In genomic region chr17:6843241-6843890, GRCh38 we compare ENCODE assay signal across 8 cellular contexts. TPM values are rescaled to one million over a fixed set of nuclear protein-coding genes. Genes with fewer than 3 reads are reported as not detected.
DNase-seq lines count a peak whose midpoint lies in the region; ATAC-seq and TF ChIP-seq lines count a peak whose summit lies in the region.

No MANE protein-coding gene starts in this region.

- DNase-seq in AG04449 (ENCODE audit: low read depth, low spot score), result no peak
- peak; percentile 45 for DNase-seq in GM13976 (ENCODE audit: low spot score)
- DNase-seq in NCI-H82 (lab: John Stamatoyannopoulos, UW), result peak; percentile 77
- no peak for DNase-seq in effector memory CD8-positive, alpha-beta T cell
- DNase-seq in myocyte (ENCODE audit: low read depth), result peak; percentile 62
- DNase-seq in activated naive CD8-positive, alpha-beta T cell treated with anti-CD3 and anti-CD28 coated beads, Interleukin-2, amount 50 U/mL, for 24 hours, result no peak
- DNase-seq in T-helper 2 cell treated with Interferon-gamma antibody and Interleukin-4, amounts not matched to agents 5 μg/mL and 100 μg/mL, for 36 hours (ENCODE audit: low spot score), result no peak

- H3K9me3 Mint-ChIP-seq in effector memory CD8-positive, alpha-beta T cell, result no peaks in the 10 kb centered on the region
- no peaks in the 10 kb centered on the region for H3K9me3 Mint-ChIP-seq in activated naive CD8-positive, alpha-beta T cell treated with anti-CD3 and anti-CD28 coated beads, Interleukin-2, amount 50 U/mL, for 24 hours
- peaks cover 6% of the 10 kb centered on the region for H3K9me3 Mint-ChIP-seq in T-helper 2 cell treated with Interferon-gamma antibody and Interleukin-4, amounts not matched to agents 5 μg/mL and 100 μg/mL, for 36 hours

- H3K4me1 Mint-ChIP-seq in effector memory CD8-positive, alpha-beta T cell (ENCODE audit: low read depth in 2 of 2), result peaks cover 0 to 3% of the 10 kb centered on the region in 2 donors
- H3K4me1 Mint-ChIP-seq in activated naive CD8-positive, alpha-beta T cell treated with anti-CD3 and anti-CD28 coated beads, Interleukin-2, amount 50 U/mL, for 24 hours, result no peaks in the 10 kb centered on the region
- H3K4me1 Mint-ChIP-seq in T-helper 2 cell treated with Interferon-gamma antibody and Interleukin-4, amounts not matched to agents 5 μg/mL and 100 μg/mL, for 36 hours (ENCODE audit: low read depth), result peaks cover 22% of the 10 kb centered on the region

- no peak overlapping the region for H3K27ac Mint-ChIP-seq in effector memory CD8-positive, alpha-beta T cell
- no peak overlapping the region for H3K27ac Mint-ChIP-seq in activated naive CD8-positive, alpha-beta T cell treated with anti-CD3 and anti-CD28 coated beads, Interleukin-2, amount 50 U/mL, for 24 hours
- H3K27ac Mint-ChIP-seq in T-helper 2 cell treated with Interferon-gamma antibody and Interleukin-4, amounts not matched to agents 5 μg/mL and 100 μg/mL, for 36 hours, result no peak overlapping the region

- CTCF ChIA-PET in AG04449 (lab: Yijun Ruan, JAX), result interaction anchor here (0.6 to 3.1 kb wide), 52 partner anchors 8 to 334 kb away, joined by 3 to 55 read pairs (median 5); partner anchors contain the start of genes ALOX12, RNASEK and TEKT1

- POLR2A ChIA-PET in AG04449 (lab: Yijun Ruan, JAX), result no interaction called here

- peak; percentile 56 for ATAC-seq in effector memory CD8-positive, alpha-beta T cell (replicated peaks)
- no peak for ATAC-seq in activated naive CD8-positive, alpha-beta T cell treated with anti-CD3 and anti-CD28 coated beads, Interleukin-2, amount 50 U/mL, for 24 hours
- no peak for ATAC-seq in GM21825 (IDR thresholded peaks at IDR 0.05; ENCODE audit: unreplicated experiment)

- no peak overlapping the region for H3K4me3 ChIP-seq in AG04449 (ENCODE audit: low read depth, low read length)

- H3K36me3 Mint-ChIP-seq in effector memory CD8-positive, alpha-beta T cell (ENCODE audit: insufficient read depth), result peaks cover 2% of the 10 kb centered on the region
- H3K36me3 Mint-ChIP-seq in activated naive CD8-positive, alpha-beta T cell treated with anti-CD3 and anti-CD28 coated beads, Interleukin-2, amount 50 U/mL, for 24 hours (ENCODE audit: low read depth), result no peaks in the 10 kb centered on the region
- peaks cover 3% of the 10 kb centered on the region for H3K36me3 Mint-ChIP-seq in T-helper 2 cell treated with Interferon-gamma antibody and Interleukin-4, amounts not matched to agents 5 μg/mL and 100 μg/mL, for 36 hours (ENCODE audit: low read depth)

- in situ Hi-C loops in GM13976 (cut with MboI; ENCODE audit: low sequenced_read_pairs, unreplicated experiment), result no loop called here

- peak; percentile 26 for TF ChIP-seq CTCF in AG04449 (IDR thresholded peaks at IDR 0.05; ENCODE audit: insufficient read depth, low read length, missing control alignments)
- peak; percentile 33 for TF ChIP-seq CTCF in GM13976 (IDR thresholded peaks at IDR 0.05; ENCODE audit: borderline replicate concordance, control extremely low read depth, extremely low read depth, insufficient read depth, missing control alignments)

- H3K27me3 Mint-ChIP-seq in effector memory CD8-positive, alpha-beta T cell, result peaks cover 81 to 93% of the 10 kb centered on the region in 2 donors
- H3K27me3 Mint-ChIP-seq in activated naive CD8-positive, alpha-beta T cell treated with anti-CD3 and anti-CD28 coated beads, Interleukin-2, amount 50 U/mL, for 24 hours, result peaks cover 42% of the 10 kb centered on the region
- H3K27me3 Mint-ChIP-seq in T-helper 2 cell treated with Interferon-gamma antibody and Interleukin-4, amounts not matched to agents 5 μg/mL and 100 μg/mL, for 36 hours (ENCODE audit: low read depth), result peaks cover 45% of the 10 kb centered on the region

- no peak overlapping the region for H3K4me3 Mint-ChIP-seq in effector memory CD8-positive, alpha-beta T cell
- H3K4me3 Mint-ChIP-seq in activated naive CD8-positive, alpha-beta T cell treated with anti-CD3 and anti-CD28 coated beads, Interleukin-2, amount 50 U/mL, for 24 hours, result no peak overlapping the region
- no peak overlapping the region for H3K4me3 Mint-ChIP-seq in T-helper 2 cell treated with Interferon-gamma antibody and Interleukin-4, amounts not matched to agents 5 μg/mL and 100 μg/mL, for 36 hours

RNA-seq across cellular contexts. Expression of gene TEKT1, which starts 11.8 kb away (rescaled TPM):
- total RNA-seq in myocyte, result not detected in 2 replicates
- not detected for polyA plus RNA-seq in myocyte (2012)

Comparison
In these comparisons a context has a peak if more than half of its experiments do, and no peak if none do; other contexts are left out.
1. DNase-seq: peak in GM13976 (single experiment), NCI-H82 (single experiment) and myocyte (single experiment); none in AG04449 (single experiment), effector memory CD8-positive, alpha-beta T cell (0 of 3), activated naive CD8-positive, alpha-beta T cell treated with anti-CD3 and anti-CD28 coated beads, Interleukin-2, amount 50 U/mL, for 24 hours (single experiment) and T-helper 2 cell treated with Interferon-gamma antibody and Interleukin-4, amounts not matched to agents 5 μg/mL and 100 μg/mL, for 36 hours (single experiment).